ENCODE assay signal across 27 cellular contexts in the genomic region with DNA sequence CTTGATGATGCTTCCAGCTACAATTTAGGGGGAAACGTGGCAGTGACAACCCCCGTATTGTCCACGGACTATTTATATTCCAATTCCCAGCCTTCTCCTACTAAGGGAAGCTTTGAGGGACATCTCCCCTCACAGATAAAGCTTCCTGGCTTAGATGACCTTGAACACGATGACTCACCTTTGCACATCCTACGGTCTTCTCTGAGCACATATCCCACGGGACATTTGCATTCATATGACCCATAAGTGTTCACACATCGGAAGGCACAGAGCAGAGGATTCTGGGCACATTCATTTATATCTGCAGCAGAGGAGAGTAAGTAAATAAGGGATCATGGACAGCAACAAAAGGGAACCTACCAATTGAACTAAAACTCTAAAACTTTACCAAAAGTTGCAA.
A peak's percentile ranks its signal among the peaks of the same experiment; 100 is the strongest.
DNase-seq lines count a peak whose midpoint lies in the region; ATAC-seq, FAIRE-seq and TF ChIP-seq lines count a peak whose summit lies in the region.
"Had no signal": no experiment of that assay in that cellular context is flagged by ENCODE, and none has a peak within 500 bp of the region (broad histone marks: within the 10 kb centered on the region; RNA-seq: fewer than 3 reads in every experiment).

No MANE protein-coding gene starts in this region.

- H3K9me1 ChIP-seq in K562 (ENCODE audit: control insufficient read depth, insufficient read depth, low read length) = no peaks in the 10 kb centered on the region

- DNase-seq in GM12865 (ENCODE audit: low read depth) (peak; percentile 5), PC-3 (no peak), K562 (ENCODE audit: extremely low read depth in 1 of 4, low spot score in 3 of 4) (no peak), trophoblast cell (no peak)
- DNase-seq in activated CD4-positive, alpha-beta T cell treated with anti-CD3 and anti-CD28 coated beads for 4 hours = no peak
- DNase-seq: C1 segment of cervical spinal cord; Caco-2; CD4-positive, alpha-beta memory T cell; GDM1; HCEC 1CT; KG1; NCI-H1092; NCI-H1436; NCI-H187 treated with DMSO at 0.1 percent for 48 hours; NCI-H446; NCI-H524 treated with DMSO at 0.1 percent for 48 hours; NCI-H82; NK-92 treated with Interleukin-12 subunit alpha and Interleukin-12 subunit beta, amount 100 ng/mL, for 24 hours; PC-9; SHP77 had no signal

- H4K12ac ChIP-seq in trophoblast cell (ENCODE audit: low read depth, low read length) = no peak overlapping the region

- H3K14ac ChIP-seq in trophoblast cell (ENCODE audit: low read length) = no peak overlapping the region

- in situ Hi-C loops in K562 (cut with MboI) = no loop called here

- CTCF ChIA-PET in PC-3 (lab: Charles Lee) (no interaction called here), K562 (lab: Yijun Ruan, JAX; ENCODE audit: low intra/inter-chr PET ratio) (no interaction called here)

- H2AFZ ChIP-seq in PC-3 (ENCODE audit: low read length) = no peak overlapping the region
- H2AFZ ChIP-seq in K562 (ENCODE audit: low read depth, low read length) = no peak overlapping the region
- H2AFZ ChIP-seq in trophoblast cell (ENCODE audit: insufficient read depth, low read length, poor library complexity) = no peak overlapping the region
- H2AFZ ChIP-seq: PC-9 had no signal

- TF ChIP-seq EP300 in K562 (IDR thresholded peaks at IDR 0.05; ENCODE audit: low read length) = no peak

- H3F3A ChIP-seq in PC-3 (ENCODE audit: low read length, unreplicated experiment) = no peaks in the 10 kb centered on the region

- H3K36me3 ChIP-seq in PC-3 (ENCODE audit: low read depth, low read length) (no peaks in the 10 kb centered on the region), K562 (ENCODE audit: control insufficient read depth, insufficient read depth, low read length) (no peaks in the 10 kb centered on the region), trophoblast cell (ENCODE audit: control insufficient read depth in 1 of 2, insufficient read depth in 2 of 2, low read length in 2 of 2) (peaks cover 0 to 1% of the 10 kb centered on the region in 2 experiments)

- H4K91ac ChIP-seq in trophoblast cell (ENCODE audit: low read depth, low read length) = no peak overlapping the region

- H3K4me2 ChIP-seq in PC-3 (ENCODE audit: low read length) = peak overlapping the region; percentile 39; the same call in 1 of the 2 replicates
- no peak overlapping the region for H3K4me2 ChIP-seq in K562 (ENCODE audit: insufficient read depth, low read length)
- no peak overlapping the region for H3K4me2 ChIP-seq in trophoblast cell (ENCODE audit: low read length)
- H3K4me2 ChIP-seq: PC-9 had no signal

- H4K8ac ChIP-seq in trophoblast cell (ENCODE audit: low read depth, low read length) = no peak overlapping the region

- H3K27ac ChIP-seq in PC-3 (ENCODE audit: low read length) (peak overlapping the region; percentile 81), K562 (ENCODE audit: extremely low read depth, low read depth, low read length) (no peak overlapping the region), trophoblast cell (ENCODE audit: low read depth, low read length) (no peak overlapping the region)
- H3K27ac ChIP-seq: PC-9, RWPE1 had no signal

- H3K4me3 ChIP-seq in GM12865 (ENCODE audit: low read depth, low read length) = no peak overlapping the region
- no peak overlapping the region for H3K4me3 ChIP-seq in PC-3 (ENCODE audit: low read length)
- no peak overlapping the region for H3K4me3 ChIP-seq in K562
- H3K4me3 ChIP-seq in trophoblast cell (ENCODE audit: low read depth, low read length) = no peak overlapping the region
- H3K4me3 ChIP-seq: PC-9 had no signal

- no peaks in the 10 kb centered on the region for H4K20me1 ChIP-seq in PC-3 (ENCODE audit: low read length)
- no peaks in the 10 kb centered on the region for H4K20me1 ChIP-seq in K562 (replicated peaks; ENCODE audit: control insufficient read depth, insufficient read depth, low read length)

- no peak for TF ChIP-seq CTCF in GM12865 (IDR thresholded peaks at IDR 0.05; ENCODE audit: insufficient read depth, low read depth, low read length, missing control alignments)
- no peak for TF ChIP-seq CTCF in PC-3 (conservative IDR thresholded peaks at IDR 0.05; ENCODE audit: low read depth, low read length)
- no peak for TF ChIP-seq CTCF in K562 (IDR thresholded peaks at IDR 0.05 in 2 of 3, conservative IDR thresholded peaks at IDR 0.05 in 1 of 3; ENCODE audit: insufficient read depth in 2 of 3, low read depth in 1 of 3, low read length in 3 of 3)

- peaks cover 17% of the 10 kb centered on the region for H3K4me1 ChIP-seq in PC-3 (ENCODE audit: insufficient read depth, low read length)
- no peaks in the 10 kb centered on the region for H3K4me1 ChIP-seq in K562 (replicated peaks in 1 of 2; ENCODE audit: control insufficient read depth in 2 of 2, insufficient read depth in 2 of 2, low read length in 2 of 2)
- peaks cover 0 to 6% of the 10 kb centered on the region in 2 experiments for H3K4me1 ChIP-seq in trophoblast cell (ENCODE audit: control insufficient read depth in 1 of 2, insufficient read depth in 2 of 2, low read length in 2 of 2)
- H3K4me1 ChIP-seq: Caco-2 had no signal

- intact Hi-C loops in PC-3 (cut with micrococcal nuclease) (no loop called here), K562 (cut with micrococcal nuclease) (no loop called here)

- no peak for ATAC-seq in PC-3
- ATAC-seq in K562 = no peak
- no peak for ATAC-seq in HG02763 (IDR thresholded peaks at IDR 0.05; ENCODE audit: unreplicated experiment)
- ATAC-seq in HG03280 (IDR thresholded peaks at IDR 0.05; ENCODE audit: unreplicated experiment) = no peak
- ATAC-seq in HG03025 (IDR thresholded peaks at IDR 0.05; ENCODE audit: low FRiP score, unreplicated experiment) = no peak

- H3K9me3 ChIP-seq in PC-3 (ENCODE audit: low read length) (no peaks in the 10 kb centered on the region), K562 (replicated peaks; ENCODE audit: control insufficient read depth, insufficient read depth, low read depth, low read length) (no peaks in the 10 kb centered on the region), trophoblast cell (ENCODE audit: insufficient read depth, low read depth, low read length) (no peaks in the 10 kb centered on the region)
- H3K9me3 ChIP-seq: Caco-2 had no signal

- no peaks in the 10 kb centered on the region for H3K27me3 ChIP-seq in PC-3 (ENCODE audit: low read length)
- no peaks in the 10 kb centered on the region for H3K27me3 ChIP-seq in K562 (ENCODE audit: control insufficient read depth in 2 of 2, insufficient read depth in 2 of 2, low read length in 2 of 2)
- H3K27me3 ChIP-seq in trophoblast cell (ENCODE audit: insufficient read depth, low read length) = no peaks in the 10 kb centered on the region

- TF ChIP-seq POLR2A in K562 (conservative IDR thresholded peaks at IDR 0.05) = no peak

- no TSS peak for BruUV-seq in PC-3 (replicated peaks; lab: Mats Ljungman, UMichigan)
- BruUV-seq in K562 (replicated peaks; lab: Mats Ljungman, UMichigan) = no TSS peak

- H3K9me2 ChIP-seq in PC-3 (replicated peaks; ENCODE audit: low read length) = no peaks in the 10 kb centered on the region

- H3K4ac ChIP-seq in trophoblast cell (ENCODE audit: low read depth, low read length) = no peak overlapping the region

- no peak overlapping the region for H2BK12ac ChIP-seq in trophoblast cell (ENCODE audit: low read length)

- TF ChIP-seq RAD21 in K562 (CRISPR knock-in tag; conservative IDR thresholded peaks at IDR 0.05 in 1 of 2, IDR thresholded peaks at IDR 0.05 in 1 of 2) = no peak

- no peak for FAIRE-seq in K562 (lab: Jason Lieb, UNC)
- FAIRE-seq: GM12892, H1, HTR-8/SVneo had no signal

- H3K79me2 ChIP-seq in PC-3 (ENCODE audit: low read length) (no peaks in the 10 kb centered on the region), K562 (ENCODE audit: control insufficient read depth, insufficient read depth, low read length) (no peaks in the 10 kb centered on the region), trophoblast cell (ENCODE audit: control insufficient read depth, insufficient read depth, low read length, poor library complexity) (no peaks in the 10 kb centered on the region)

- peak overlapping the region; percentile 27 for H3K23ac ChIP-seq in trophoblast cell (ENCODE audit: low read length)

- no peak overlapping the region for H2AK5ac ChIP-seq in trophoblast cell (ENCODE audit: low read length)

- H2BK120ac ChIP-seq in trophoblast cell (ENCODE audit: insufficient read depth, low read length, poor library complexity) = no peak overlapping the region

- H3K9ac ChIP-seq in PC-3 (ENCODE audit: low read length) (peak overlapping the region; percentile 23; the same call in 1 of the 2 replicates), K562 (ENCODE audit: insufficient read depth in 1 of 2, low read depth in 2 of 2, low read length in 2 of 2) (no peak overlapping the region), trophoblast cell (ENCODE audit: low read length) (no peak overlapping the region)

- peaks cover 5% of the 10 kb centered on the region for H3K79me1 ChIP-seq in trophoblast cell (ENCODE audit: low read length)

- no peak overlapping the region for H3K18ac ChIP-seq in trophoblast cell (ENCODE audit: low read length)

- POLR2A ChIA-PET in PC-3 (lab: Charles Lee; ENCODE audit: unreplicated experiment) (no interaction called here), K562 (lab: Yijun Ruan, JAX) (no interaction called here)

- no peak overlapping the region for H2BK5ac ChIP-seq in trophoblast cell (ENCODE audit: low read depth, low read length, poor library complexity)

- WGBS in K562 (ENCODE audit: insufficient coverage, low coverage, missing lambda C conversion rate) = 0% methylated on average over 7 of the region's 7 CpGs
- WGBS in trophoblast cell (ENCODE audit: extremely low coverage, insufficient coverage, insufficient read length) = no CpG with 5 or more reads among the region's 7 CpGs

TF ChIP-seq in K562, 482 proteins besides CTCF, POLR2A, EP300 and RAD21:
- TF ChIP-seq, protein P1, sequence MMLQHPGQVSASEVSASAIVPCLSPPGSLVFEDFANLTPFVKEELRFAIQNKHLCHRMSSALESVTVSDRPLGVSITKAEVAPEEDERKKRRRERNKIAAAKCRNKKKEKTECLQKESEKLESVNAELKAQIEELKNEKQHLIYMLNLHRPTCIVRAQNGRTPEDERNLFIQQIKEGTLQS (IDR thresholded peaks at IDR 0.05) = 0 out of 2 replicates have a peak, but pooled peaks have one; percentile 23
- TF ChIP-seq, protein P1 (CRISPR knock-in tag; conservative IDR thresholded peaks at IDR 0.05) = no peak
- no peak for TF ChIP-seq NCOA1 (IDR thresholded peaks at IDR 0.05; ENCODE audit: low read depth)
TF ChIP-seq in K562: peak in this region for 1.
